8 cellular contexts compared by ENCODE assay signal in the genomic region with DNA sequence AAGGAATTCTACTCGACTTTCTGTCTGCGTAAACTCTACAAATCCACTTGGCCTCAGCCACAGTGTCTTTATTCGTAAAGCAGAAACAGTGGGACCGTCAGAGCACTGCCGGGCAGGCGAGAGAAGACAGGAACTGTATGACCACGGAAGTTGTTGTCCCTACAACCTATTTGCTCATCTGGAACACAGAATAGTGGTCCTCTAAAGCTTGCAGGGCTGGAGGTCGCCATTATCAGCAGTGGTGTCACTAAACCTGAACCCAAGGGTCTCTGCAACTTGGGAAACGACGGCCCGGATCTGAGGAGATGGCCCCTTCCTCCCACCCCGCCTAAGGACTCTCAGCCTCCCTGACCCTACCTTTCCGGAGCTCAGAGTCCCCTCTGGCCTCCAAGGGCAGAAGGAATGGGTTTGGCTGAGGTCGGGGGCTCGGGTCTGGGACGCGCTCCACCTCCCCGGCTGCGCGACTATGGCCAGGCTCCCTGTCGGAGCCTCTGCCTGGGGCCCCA. TPM values are rescaled to one million over a fixed set of nuclear protein-coding genes. Genes with fewer than 3 reads are reported as not detected.
DNase-seq lines count a peak whose midpoint lies in the region; ATAC-seq and TF ChIP-seq lines count a peak whose summit lies in the region.

No MANE protein-coding gene starts in this region.

- H3K4me3 ChIP-seq in MG63 (peak overlapping the region; percentile 74), breast epithelium (peak overlapping the region; percentile 89 to 98 (median 97)), suprapubic skin (peak overlapping the region; percentile 78)

- no peak for TF ChIP-seq EP300 in suprapubic skin (IDR thresholded peaks at IDR 0.05)

- no peak for ATAC-seq in omental fat pad (ENCODE audit: low FRiP score)

- TF ChIP-seq CTCF in breast epithelium (IDR thresholded peaks at IDR 0.05): no peak
- no peak for TF ChIP-seq CTCF in suprapubic skin (IDR thresholded peaks at IDR 0.05)
- no peak for TF ChIP-seq CTCF in omental fat pad (IDR thresholded peaks at IDR 0.05)

- H3K27me3 ChIP-seq in MG63 (no peaks in the 10 kb centered on the region), breast epithelium (no peaks in the 10 kb centered on the region), layer of hippocampus (ENCODE audit: control insufficient read depth, insufficient read depth, low read length) (no peaks in the 10 kb centered on the region), suprapubic skin (no peaks in the 10 kb centered on the region)

- peaks cover 16% of the 10 kb centered on the region for H3K36me3 ChIP-seq in MG63
- H3K36me3 ChIP-seq in breast epithelium: no peaks in the 10 kb centered on the region
- peaks cover 6% of the 10 kb centered on the region for H3K36me3 ChIP-seq in suprapubic skin

- peak overlapping the region; percentile 92 to 95 for H3K27ac ChIP-seq in breast epithelium
- peak overlapping the region; percentile 81 for H3K27ac ChIP-seq in layer of hippocampus (ENCODE audit: low read depth, low read length)
- peak overlapping the region; percentile 95 for H3K27ac ChIP-seq in suprapubic skin

- TF ChIP-seq POLR2A in breast epithelium (IDR thresholded peaks at IDR 0.05): no peak
- no peak for TF ChIP-seq POLR2A in suprapubic skin (IDR thresholded peaks at IDR 0.05)

- WGBS in suprapubic skin: 4% methylated on average over 12 of the region's 21 CpGs

- intact Hi-C loops in breast epithelium (cut with DNase I; ENCODE audit: low total_unique reads): no loop called here

- DNase-seq in DMS53 (lab: John Stamatoyannopoulos, UW): peak; percentile 60
- no peak for DNase-seq in DMS53 treated with DMSO at 0.1 percent for 48 hours (lab: John Stamatoyannopoulos, UW; ENCODE audit: unreplicated experiment)
- no peak for DNase-seq in MG63
- no peak for DNase-seq in breast epithelium (ENCODE audit: low spot score in 2 of 2)
- no peak for DNase-seq in suprapubic skin (ENCODE audit: low spot score in 2 of 2)
- no peak for DNase-seq in omental fat pad (ENCODE audit: low spot score)
- DNase-seq in midbrain (lab: John Stamatoyannopoulos, UW): no peak

- H3K4me1 ChIP-seq in breast epithelium: peaks cover 0 to 7% of the 10 kb centered on the region in 2 donors
- H3K4me1 ChIP-seq in suprapubic skin: peaks cover 32% of the 10 kb centered on the region

- H3K9me3 ChIP-seq in MG63 (no peaks in the 10 kb centered on the region), breast epithelium (no peaks in the 10 kb centered on the region), suprapubic skin (no peaks in the 10 kb centered on the region)

RNA-seq across cellular contexts. Expression of a gene that starts 0.4 kb away (rescaled TPM):
- total RNA-seq in MG63 (2014; rRNA removed; shearing (Covaris generic); ENCODE audit: low replicate concordance): 47.9 and 50.2 TPM in 2 replicates
- total RNA-seq in breast epithelium (10 to 100 TPM; 27.5 to 38.3 (median 28.3) TPM), suprapubic skin (10 to 100 TPM in 3 of 4 donors, 1 to 10 TPM in 1; 8.8 to 59.5 (median 41.2) TPM), omental fat pad (10 to 100 TPM; 13.6 to 20.0 (median 19.4) TPM)

RNA-seq across cellular contexts. Expression of a gene that starts 0.5 kb away (rescaled TPM):
- 97.8 and 140 TPM in 2 replicates for total RNA-seq in MG63 (2014; rRNA removed; shearing (Covaris generic); ENCODE audit: low replicate concordance)
- total RNA-seq in breast epithelium (10 to 100 TPM; 52.0 to 63.3 (median 61.8) TPM), suprapubic skin (100 to 1,000 TPM in 3 of 4 donors, 10 to 100 TPM in 1; 99.8 to 127 (median 116) TPM), omental fat pad (10 to 100 TPM; 58.7 to 77.2 (median 67.5) TPM)

RNA-seq across cellular contexts. Expression of a gene that starts 53.0 kb away (rescaled TPM):
- 12.4 and 23.8 TPM in 2 replicates for total RNA-seq in MG63 (2014; rRNA removed; shearing (Covaris generic); ENCODE audit: low replicate concordance)
- total RNA-seq in breast epithelium (10 to 100 TPM; 27.2 to 52.0 (median 42.9) TPM), suprapubic skin (10 to 100 TPM; 21.0 to 34.0 (median 22.4) TPM), omental fat pad (100 to 1,000 TPM in 1 of 4 donors, 10 to 100 TPM in 3; 34.9 to 104 (median 51.5) TPM)
